In genomic region chr2:55419514-55420243, GRCh38 we compare ENCODE assay signal across 8 cellular contexts. TPM values are rescaled to one million over a fixed set of nuclear protein-coding genes. Genes with fewer than 3 reads are reported as not detected.
A peak's percentile ranks its signal among the peaks of the same experiment; 100 is the strongest.
DNase-seq lines count a peak whose midpoint lies in the region; ATAC-seq and TF ChIP-seq lines count a peak whose summit lies in the region.

TSS of gene CCDC88A (minus strand) at chr2:55419856. CDS start at chr2:55419079, 777 bp downstream.

- H4K20me1 ChIP-seq in SK-N-SH (ENCODE audit: insufficient read depth) (no peaks in the 10 kb centered on the region), osteoblast (ENCODE audit: insufficient read depth, low read length) (no peaks in the 10 kb centered on the region)

- H3K36me3 ChIP-seq in SK-N-SH (replicated peaks in 1 of 2; ENCODE audit: control insufficient read depth in 1 of 2, insufficient read depth in 2 of 2, low read length in 1 of 2): peaks cover 0 to 5% of the 10 kb centered on the region in 2 experiments
- no peaks in the 10 kb centered on the region for H3K36me3 ChIP-seq in osteoblast (ENCODE audit: insufficient read depth, low read length)
- H3K36me3 ChIP-seq in testis (ENCODE audit: low read depth, missing control alignments): no peaks in the 10 kb centered on the region

- TF ChIP-seq CTCF in GM10266 (IDR thresholded peaks at IDR 0.05; ENCODE audit: control insufficient read depth, insufficient read depth, low read depth, missing control alignments) (peak; percentile 21), SK-N-SH (IDR thresholded peaks at IDR 0.05) (peak; percentile 35), glutamatergic neuron (IDR thresholded peaks at IDR 0.05; ENCODE audit: partially characterized antibody, unreplicated experiment) (no peak), osteoblast (IDR thresholded peaks at IDR 0.05; ENCODE audit: extremely low read depth, low read depth, low read length) (peak; percentile 6), testis (IDR thresholded peaks at IDR 0.05) (peak in 1 of 3 experiments; percentile 12)

- H3K4me3 Mint-ChIP-seq in glutamatergic neuron (ENCODE audit: unreplicated experiment): peak within 1 kb of the TSS; percentile 96

- CTCF ChIA-PET in SK-N-SH (lab: Yijun Ruan, JAX): interaction anchor here (0.7 to 2.3 kb wide), 4 partner anchors 12 to 156 kb away, joined by 3 to 11 read pairs (median 4); no protein-coding TSS in a partner anchor

- no peaks in the 10 kb centered on the region for H3K27me3 ChIP-seq in SK-N-SH (ENCODE audit: insufficient read depth)
- H3K27me3 ChIP-seq in osteoblast (ENCODE audit: insufficient read depth, low read length): no peaks in the 10 kb centered on the region
- H3K27me3 ChIP-seq in testis: no peaks in the 10 kb centered on the region

- H3K9me2 ChIP-seq in SK-N-SH: no peaks in the 10 kb centered on the region; the same call in 1 of the 2 replicates

- H3K79me2 ChIP-seq in SK-N-SH (ENCODE audit: insufficient read depth) (peaks cover 41% of the 10 kb centered on the region), osteoblast (ENCODE audit: insufficient read depth, low read length) (peaks cover 47% of the 10 kb centered on the region)

- H2AFZ ChIP-seq in SK-N-SH (ENCODE audit: low read depth) (peak within 1 kb of the TSS; percentile 94), osteoblast (ENCODE audit: low read length) (peak within 1 kb of the TSS; percentile 96)

- peaks cover 0 to 5% of the 10 kb centered on the region in 2 donors for H3K36me3 Mint-ChIP-seq in activated naive CD4-positive, alpha-beta T cell treated with anti-CD3 and anti-CD28 coated beads, Interleukin-2, amount 50 U/mL, for 72 hours
- no peaks in the 10 kb centered on the region for H3K36me3 Mint-ChIP-seq in glutamatergic neuron (ENCODE audit: unreplicated experiment)

- peaks cover 3% of the 10 kb centered on the region for H3F3A ChIP-seq in SK-N-SH (replicated peaks; ENCODE audit: insufficient read depth)

- no peaks in the 10 kb centered on the region; the same call in 1 of the 2 replicates for H3K9me3 ChIP-seq in SK-N-SH
- no peaks in the 10 kb centered on the region for H3K9me3 ChIP-seq in osteoblast (ENCODE audit: low read depth, low read length)
- H3K9me3 ChIP-seq in testis: no peaks in the 10 kb centered on the region

- peak; percentile 68 for TF ChIP-seq POLR2A in testis (IDR thresholded peaks at IDR 0.05)

- H3K27ac ChIP-seq in SK-N-SH (ENCODE audit: low read depth in 2 of 2, low read length in 1 of 2) (peak within 1 kb of the TSS; percentile 81 to 97), osteoblast (ENCODE audit: low read depth, low read length) (peak within 1 kb of the TSS; percentile 82), testis (peak within 1 kb of the TSS; percentile 87 to 97)

- peaks cover 39% of the 10 kb centered on the region for H3K4me1 Mint-ChIP-seq in glutamatergic neuron (ENCODE audit: low read depth, unreplicated experiment)

- peaks cover 4 to 12% of the 10 kb centered on the region in 2 experiments; a peak in 3 of 4 replicates for H3K4me1 ChIP-seq in SK-N-SH (ENCODE audit: control insufficient read depth in 1 of 2, insufficient read depth in 2 of 2, low read depth in 1 of 2, low read length in 1 of 2)
- H3K4me1 ChIP-seq in osteoblast (ENCODE audit: insufficient read depth, low read length): peaks cover 12% of the 10 kb centered on the region
- H3K4me1 ChIP-seq in testis: peaks cover 13% of the 10 kb centered on the region

- peak within 1 kb of the TSS; percentile 89 for H3K4me2 ChIP-seq in SK-N-SH
- peak within 1 kb of the TSS; percentile 98 for H3K4me2 ChIP-seq in osteoblast (ENCODE audit: insufficient read depth, low read length)

- peak within 1 kb of the TSS; percentile 53 to 80 for H3K27ac Mint-ChIP-seq in activated naive CD4-positive, alpha-beta T cell treated with anti-CD3 and anti-CD28 coated beads, Interleukin-2, amount 50 U/mL, for 72 hours
- peak within 1 kb of the TSS; percentile 98 for H3K27ac Mint-ChIP-seq in glutamatergic neuron (ENCODE audit: unreplicated experiment)

- POLR2A ChIA-PET in SK-N-SH (lab: Yijun Ruan, JAX): interaction anchor here (0.7 to 1.7 kb wide), 5 partner anchors 9 to 371 kb away, joined by 3 to 9 read pairs (median 3); partner anchors contain the start of genes CFAP36, CLHC1, PPP4R3B and RPS27A

- ATAC-seq in HG02588 (IDR thresholded peaks at IDR 0.05; ENCODE audit: unreplicated experiment): peak; percentile 81
- peak; percentile 90 to 94 for ATAC-seq in activated naive CD4-positive, alpha-beta T cell treated with anti-CD3 and anti-CD28 coated beads, Interleukin-2, amount 50 U/mL, for 72 hours

- H3K27me3 Mint-ChIP-seq in glutamatergic neuron (ENCODE audit: unreplicated experiment): peaks cover 18% of the 10 kb centered on the region

- peak within 1 kb of the TSS; percentile 81 for H3K9ac ChIP-seq in SK-N-SH

- TF ChIP-seq EP300 in SK-N-SH (IDR thresholded peaks at IDR 0.05; ENCODE audit: borderline replicate concordance in 1 of 2, low read depth in 1 of 2, low read length in 1 of 2): peak; percentile 50 to 71; a peak in 2 of 4 replicates

- intact Hi-C loops in testis (cut with DNase I; ENCODE audit: low total_unique reads): no loop called here

- TF ChIP-seq RAD21 in SK-N-SH (IDR thresholded peaks at IDR 0.05; ENCODE audit: low read length): peak; percentile 4

- 0% methylated on average over 34 of the region's 76 CpGs for WGBS in SK-N-SH (ENCODE audit: low lambda C conversion rate)
- 0 to 1% methylated on average over 31 to 63 of the region's 76 CpGs for WGBS in testis, 2 donors

- peak; percentile 89 for DNase-seq in GM10266 (ENCODE audit: extremely low spot score)
- peak; percentile 88 for DNase-seq in NCI-H1092 (lab: John Stamatoyannopoulos, UW)
- DNase-seq in SK-N-SH: peak; percentile 96
- DNase-seq in activated naive CD4-positive, alpha-beta T cell treated with anti-CD3 and anti-CD28 coated beads, Interleukin-2, amount 50 U/mL, for 72 hours (ENCODE audit: low spot score in 2 of 2): peak; percentile 87 to 90
- DNase-seq in glutamatergic neuron: peak; percentile 99
- peak; percentile 97 for DNase-seq in osteoblast (ENCODE audit: insufficient read length, low spot score, missing footprints)
- peak; percentile 96 for DNase-seq in testis

- no peaks in the 10 kb centered on the region for H3K9me3 Mint-ChIP-seq in activated naive CD4-positive, alpha-beta T cell treated with anti-CD3 and anti-CD28 coated beads, Interleukin-2, amount 50 U/mL, for 72 hours
- peaks cover 24% of the 10 kb centered on the region for H3K9me3 Mint-ChIP-seq in glutamatergic neuron (ENCODE audit: unreplicated experiment)

- H3K4me3 ChIP-seq in SK-N-SH (ENCODE audit: low read depth in 2 of 2, low read length in 1 of 2): peak within 1 kb of the TSS; percentile 84 to 93
- peak within 1 kb of the TSS; percentile 92 for H3K4me3 ChIP-seq in osteoblast (ENCODE audit: insufficient read depth, low read length)
- H3K4me3 ChIP-seq in testis: peak within 1 kb of the TSS; percentile 88 to 90

TF ChIP-seq in SK-N-SH, 30 proteins besides CTCF, POLR2A, EP300 and RAD21 (continues in another document):
- peak; percentile 94 for TF ChIP-seq PBX3 (IDR thresholded peaks at IDR 0.05)
- peak; percentile 43; the same call in 1 of the 2 replicates for TF ChIP-seq ELF1 (IDR thresholded peaks at IDR 0.05)
- peak; percentile 74 for TF ChIP-seq REST (IDR thresholded peaks at IDR 0.05; ENCODE audit: low read depth, low read length)
- no peak; the same call in 1 of the 2 replicates for TF ChIP-seq FOSL2 (IDR thresholded peaks at IDR 0.05; ENCODE audit: borderline replicate concordance, low read depth)
- TF ChIP-seq CHD2 (IDR thresholded peaks at IDR 0.05; ENCODE audit: low read length, partially characterized antibody): peak; percentile 98
- TF ChIP-seq MXI1 (IDR thresholded peaks at IDR 0.05; ENCODE audit: low read depth, low read length): peak; percentile 89
- TF ChIP-seq GATA2 (CRISPR knock-in tag; IDR thresholded peaks at IDR 0.05): peak; percentile 14; the same call in 1 of the 2 replicates

RNA-seq across cellular contexts. Expression of gene CCDC88A, which starts in this region (rescaled TPM):
- polyA plus RNA-seq in SK-N-SH (2012; rRNA removed) (7.0 and 10.1 TPM in 2 replicates), testis (ENCODE audit: insufficient read depth, low read depth, low replicate concordance) (26.5 TPM)
- 9.0 and 9.2 TPM in 2 replicates for polyA plus RNA-seq in SK-N-SH (2012; cell fraction: cytosol; rRNA removed)
- polyA plus RNA-seq in SK-N-SH (2012; cell fraction: nucleus; rRNA removed): 11.7 and 21.7 TPM in 2 replicates
- 10 to 100 TPM; 13.6 to 18.9 TPM for total RNA-seq in activated naive CD4-positive, alpha-beta T cell treated with anti-CD3 and anti-CD28 coated beads, Interleukin-2, amount 50 U/mL, for 72 hours
- total RNA-seq in glutamatergic neuron (ENCODE audit: unreplicated experiment) (400 TPM), osteoblast (54.3 and 55.1 TPM in 2 replicates), testis (100 to 1,000 TPM; 121 to 180 TPM)

Comparison
In these comparisons a context has a peak if more than half of its experiments do, and no peak if none do; other contexts are left out.
1. Peak in every context shown above with its lines: DNase-seq, ATAC-seq, H3K4me3 ChIP-seq and H3K27ac ChIP-seq.